In the genomic region with DNA sequence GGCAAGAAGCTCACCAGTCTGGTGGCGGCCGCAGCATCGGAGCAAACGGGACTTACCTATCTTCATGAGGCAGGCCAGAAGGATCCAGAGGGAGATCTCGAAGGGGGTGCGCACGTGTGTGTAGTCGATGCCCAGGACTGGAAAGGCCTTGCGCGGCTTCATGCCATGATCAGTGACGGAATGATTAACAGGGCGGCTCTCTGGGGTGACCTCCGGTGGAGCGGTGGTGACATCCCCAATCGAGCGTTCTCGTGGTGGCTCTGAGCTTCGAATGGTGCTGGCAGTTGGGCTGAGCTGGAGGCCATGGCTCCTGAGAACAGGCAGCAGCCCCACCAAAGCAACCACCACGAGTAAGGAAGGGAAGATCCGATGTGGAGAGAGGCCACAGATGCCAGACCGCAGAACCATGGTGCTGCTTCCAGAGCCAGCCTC, we compare ENCODE assay signal across 8 cellular contexts. TPM values are rescaled to one million over a fixed set of nuclear protein-coding genes. Genes with fewer than 3 reads are reported as not detected.
DNase-seq lines count a peak whose midpoint lies in the region; ATAC-seq, FAIRE-seq and TF ChIP-seq lines count a peak whose summit lies in the region.

No MANE protein-coding gene starts in this region.

- H4K20me1 ChIP-seq in OCI-LY7 (ENCODE audit: insufficient read depth, low read length) (peaks cover 13% of the 10 kb centered on the region; the same call in 1 of the 2 replicates), endothelial cell of umbilical vein (replicated peaks; ENCODE audit: control insufficient read depth, extremely low read depth, insufficient read depth, low read length) (no peaks in the 10 kb centered on the region)

- H3K4me3 ChIP-seq in CD8-positive, alpha-beta T cell (ENCODE audit: low read depth, low read length): peak overlapping the region; percentile 83
- H3K4me3 ChIP-seq in OCI-LY7 (ENCODE audit: low read depth, low read length, poor library complexity, severe bottlenecking) (peak overlapping the region; percentile 77), endothelial cell of umbilical vein (replicated peaks in 1 of 3; ENCODE audit: insufficient read depth in 1 of 3, low read depth in 1 of 3, low read length in 3 of 3) (peak overlapping the region in 2 of 3 experiments; percentile 48 to 68)

- H3K36me3 Mint-ChIP-seq in CD8-positive, alpha-beta T cell: peaks cover 6% of the 10 kb centered on the region
- no peaks in the 10 kb centered on the region for H3K36me3 Mint-ChIP-seq in osteocyte (ENCODE audit: unreplicated experiment)

- no peak for TF ChIP-seq POLR2A in endothelial cell of umbilical vein (IDR thresholded peaks at IDR 0.05; ENCODE audit: low read depth, low read length)

- ATAC-seq in CD8-positive, alpha-beta T cell: no peak
- no peak for ATAC-seq in HG03342 (IDR thresholded peaks at IDR 0.05; ENCODE audit: unreplicated experiment)

- peak overlapping the region; percentile 79 for H3K4me2 ChIP-seq in OCI-LY7 (ENCODE audit: low read length)
- H3K4me2 ChIP-seq in endothelial cell of umbilical vein (ENCODE audit: insufficient read depth, low read length): peak overlapping the region; percentile 67

- DNase-seq in CD8-positive, alpha-beta T cell: no peak
- no peak for DNase-seq in OCI-LY7 (ENCODE audit: low spot score)
- no peak for DNase-seq in endothelial cell of umbilical vein (ENCODE audit: low read depth, low spot score)
- no peak for DNase-seq in osteocyte (ENCODE audit: extremely low spot score, unreplicated experiment)
- no peak for DNase-seq in NCI-H1092 (lab: John Stamatoyannopoulos, UW)
- DNase-seq in NCI-H2081 (lab: John Stamatoyannopoulos, UW): no peak
- DNase-seq in activated effector memory CD4-positive, alpha-beta T cell treated with anti-CD3 and anti-CD28 coated beads, Interleukin-2, amount 50 U/mL, for 16 hours: no peak

- H3K27me3 Mint-ChIP-seq in CD8-positive, alpha-beta T cell (ENCODE audit: low read depth): no peaks in the 10 kb centered on the region
- H3K27me3 Mint-ChIP-seq in osteocyte (ENCODE audit: unreplicated experiment): no peaks in the 10 kb centered on the region

- dilution Hi-C loops in endothelial cell of umbilical vein (cut with MboI; ENCODE audit: extremely low pct_ligation_motif_present, low sequenced_read_pairs): no loop called here

- FAIRE-seq in endothelial cell of umbilical vein (lab: Jason Lieb, UNC): no peak

- H3K9me2 ChIP-seq in OCI-LY7 (ENCODE audit: insufficient read depth, low read length): no peaks in the 10 kb centered on the region

- H3K79me2 ChIP-seq in OCI-LY7 (ENCODE audit: insufficient read depth, low read depth, low read length) (peaks cover 41% of the 10 kb centered on the region), endothelial cell of umbilical vein (ENCODE audit: control insufficient read depth, insufficient read depth, low read length) (peaks cover 54% of the 10 kb centered on the region)

- H2AFZ ChIP-seq in OCI-LY7 (ENCODE audit: low read length) (no peak overlapping the region), endothelial cell of umbilical vein (ENCODE audit: low read depth, low read length) (no peak overlapping the region)

- CTCF ChIA-PET in CD8-positive, alpha-beta T cell (lab: Charles Lee): interaction anchor here (0.9 to 2.9 kb wide), 10 partner anchors 9 to 110 kb away, joined by 3 to 30 read pairs (median 6); no protein-coding TSS in a partner anchor
- CTCF ChIA-PET in OCI-LY7 (lab: Charles Lee; ENCODE audit: unreplicated experiment) (interaction anchor here (2.3 kb wide), 1 partner anchor 17 kb away, joined by 6 read pairs; no protein-coding TSS in a partner anchor), endothelial cell of umbilical vein (lab: Charles Lee) (interaction anchor here (1.0 to 1.9 kb wide), 8 partner anchors 13 to 143 kb away, joined by 3 to 22 read pairs (median 6); no protein-coding TSS in a partner anchor)

- no peaks in the 10 kb centered on the region for H3K9me1 ChIP-seq in endothelial cell of umbilical vein (replicated peaks; ENCODE audit: control insufficient read depth, extremely low read depth, insufficient read depth, low read length)

- H3K9ac ChIP-seq in endothelial cell of umbilical vein (replicated peaks; ENCODE audit: extremely low read depth, insufficient read depth, low read length): peak overlapping the region; percentile 76

- no peaks in the 10 kb centered on the region for H3K9me3 ChIP-seq in CD8-positive, alpha-beta T cell (ENCODE audit: low read length)
- H3K9me3 ChIP-seq in OCI-LY7 (ENCODE audit: low read length): no peaks in the 10 kb centered on the region
- no peaks in the 10 kb centered on the region for H3K9me3 ChIP-seq in endothelial cell of umbilical vein (replicated peaks; ENCODE audit: control insufficient read depth, insufficient read depth, low read length)

- TF ChIP-seq CTCF in CD8-positive, alpha-beta T cell (IDR thresholded peaks at IDR 0.05): no peak
- TF ChIP-seq CTCF in OCI-LY7 (conservative IDR thresholded peaks at IDR 0.05; ENCODE audit: low read length) (no peak), endothelial cell of umbilical vein (IDR thresholded peaks at IDR 0.05; ENCODE audit: extremely low read depth in 1 of 2, insufficient read depth in 1 of 2, low read depth in 1 of 2, low read length in 2 of 2) (no peak), osteocyte (IDR thresholded peaks at IDR 0.05) (no peak)

- H3K27ac ChIP-seq in CD8-positive, alpha-beta T cell (ENCODE audit: low read depth, low read length): peak overlapping the region; percentile 100
- H3K27ac ChIP-seq in OCI-LY7 (ENCODE audit: low read depth, low read length, poor library complexity, severe bottlenecking): no peak overlapping the region
- H3K27ac ChIP-seq in endothelial cell of umbilical vein (ENCODE audit: insufficient read depth, low read depth, low read length): peak overlapping the region; percentile 43

- peaks cover 58% of the 10 kb centered on the region for H3K4me1 Mint-ChIP-seq in CD8-positive, alpha-beta T cell (ENCODE audit: low read depth)
- peaks cover 40% of the 10 kb centered on the region for H3K4me1 Mint-ChIP-seq in osteocyte (ENCODE audit: unreplicated experiment)

- peak overlapping the region; percentile 88 for H3K27ac Mint-ChIP-seq in CD8-positive, alpha-beta T cell
- peak overlapping the region; percentile 91 for H3K27ac Mint-ChIP-seq in osteocyte (ENCODE audit: unreplicated experiment)

- POLR2A ChIA-PET in CD8-positive, alpha-beta T cell (lab: Charles Lee): interaction anchor here (1.0 to 6.0 kb wide), 8 partner anchors 12 to 130 kb away, joined by 3 to 112 read pairs (median 6); a partner anchor contains a TSS
- POLR2A ChIA-PET in OCI-LY7 (lab: Charles Lee) (interaction anchor here (0.6 to 3.8 kb wide), 5 partner anchors 13 to 140 kb away, joined by 3 to 48 read pairs (median 3); no protein-coding TSS in a partner anchor), endothelial cell of umbilical vein (lab: Charles Lee) (interaction anchor here (1.3 to 4.1 kb wide), 7 partner anchors 9 to 41 kb away, joined by 6 to 70 read pairs (median 11); no protein-coding TSS in a partner anchor)

- H3K9me3 Mint-ChIP-seq in CD8-positive, alpha-beta T cell: no peaks in the 10 kb centered on the region
- H3K9me3 Mint-ChIP-seq in osteocyte (ENCODE audit: unreplicated experiment): no peaks in the 10 kb centered on the region

- no peaks in the 10 kb centered on the region for H3K36me3 ChIP-seq in CD8-positive, alpha-beta T cell (ENCODE audit: insufficient read depth, low read length)
- H3K36me3 ChIP-seq in OCI-LY7 (ENCODE audit: insufficient read depth, low read length): no peaks in the 10 kb centered on the region
- H3K36me3 ChIP-seq in endothelial cell of umbilical vein (ENCODE audit: control insufficient read depth in 2 of 2, extremely low read depth in 1 of 2, insufficient read depth in 2 of 2, low read length in 2 of 2): no peaks in the 10 kb centered on the region

- H3K4me1 ChIP-seq in CD8-positive, alpha-beta T cell (ENCODE audit: insufficient read depth, low read length): peaks cover 53% of the 10 kb centered on the region
- H3K4me1 ChIP-seq in OCI-LY7 (ENCODE audit: insufficient read depth, low read length, poor library complexity, severe bottlenecking): peaks cover 59% of the 10 kb centered on the region
- H3K4me1 ChIP-seq in endothelial cell of umbilical vein (ENCODE audit: control insufficient read depth, extremely low read depth, insufficient read depth, low read length): peaks cover 33% of the 10 kb centered on the region

- peak overlapping the region; percentile 81 for H3K4me3 Mint-ChIP-seq in CD8-positive, alpha-beta T cell
- H3K4me3 Mint-ChIP-seq in osteocyte (ENCODE audit: unreplicated experiment): peak overlapping the region; percentile 95

- no peaks in the 10 kb centered on the region for H3K27me3 ChIP-seq in CD8-positive, alpha-beta T cell (ENCODE audit: insufficient read depth, low read length)
- H3K27me3 ChIP-seq in endothelial cell of umbilical vein (ENCODE audit: control insufficient read depth in 2 of 2, insufficient read depth in 2 of 2, low read length in 2 of 2): no peaks in the 10 kb centered on the region

- intact Hi-C loops in CD8-positive, alpha-beta T cell (cut with DNase I, micrococcal nuclease): loop anchor here (2.0 to 10.0 kb wide), 2 partner anchors 229 to 571 kb away; a partner anchor contains a TSS
- intact Hi-C loops in OCI-LY7 (cut with micrococcal nuclease; ENCODE audit: unreplicated experiment) (loop anchor here (2.0 kb wide), 2 partner anchors 17 to 41 kb away; no protein-coding TSS in a partner anchor), endothelial cell of umbilical vein (cut with micrococcal nuclease) (loop anchor here (2.0 kb wide), 1 partner anchor 51 kb away; no protein-coding TSS in a partner anchor)

- no TSS peak for BruUV-seq in OCI-LY7 (replicated peaks; lab: Mats Ljungman, UMichigan)
- no TSS peak for BruUV-seq in endothelial cell of umbilical vein (replicated peaks; lab: Mats Ljungman, UMichigan)

TF ChIP-seq in endothelial cell of umbilical vein, 7 proteins besides CTCF, POLR2A, EP300 and RAD21:
- TF ChIP-seq GATA2 (IDR thresholded peaks at IDR 0.05; ENCODE audit: insufficient read depth, insufficient read length, low read depth, low read length) (no peak), POLR2AphosphoS5 (IDR thresholded peaks at IDR 0.05; ENCODE audit: insufficient read depth, low read depth, low read length) (no peak), EZH2 (IDR thresholded peaks at IDR 0.05; ENCODE audit: borderline replicate concordance, low read depth, low read length, severe bottlenecking) (no peak), MYC (IDR thresholded peaks at IDR 0.05; ENCODE audit: low read depth, low read length) (no peak)

RNA-seq across cellular contexts. Expression of a gene that starts 1.0 kb away (rescaled TPM):
- 10 to 100 TPM; 17.9 to 18.3 TPM for total RNA-seq in CD8-positive, alpha-beta T cell
- total RNA-seq in OCI-LY7 (2014; rRNA removed; shearing (Covaris generic)): 5.3 and 5.8 TPM in 2 replicates
- total RNA-seq in OCI-LY7 (2022) (17.4 and 19.2 TPM in 2 replicates), endothelial cell of umbilical vein (59.2 and 60.5 TPM in 2 replicates), osteocyte (32.5 and 34.2 TPM in 2 replicates)
- polyA plus RNA-seq in endothelial cell of umbilical vein: 22.8 and 23.7 TPM in 2 replicates
- polyA plus RNA-seq in endothelial cell of umbilical vein (2011; cell fraction: cytosol; rRNA removed): 20.5 and 24.6 TPM in 2 replicates
- 33.0 and 33.3 TPM in 2 replicates for polyA plus RNA-seq in endothelial cell of umbilical vein (2011; cell fraction: nucleus; rRNA removed)
- 46.0 and 50.4 TPM in 2 replicates for polyA plus RNA-seq in endothelial cell of umbilical vein (2012)
- polyA minus RNA-seq in endothelial cell of umbilical vein: 27.2 and 29.7 TPM in 2 replicates
- polyA minus RNA-seq in endothelial cell of umbilical vein (2011; cell fraction: cytosol; rRNA and poly(A)+ RNA removed): 5.7 TPM
- polyA minus RNA-seq in endothelial cell of umbilical vein (2011; cell fraction: nucleus; rRNA and poly(A)+ RNA removed): 16.3 and 24.0 TPM in 2 replicates
